1 cellular context compared by ENCODE assay signal in the genomic region with DNA sequence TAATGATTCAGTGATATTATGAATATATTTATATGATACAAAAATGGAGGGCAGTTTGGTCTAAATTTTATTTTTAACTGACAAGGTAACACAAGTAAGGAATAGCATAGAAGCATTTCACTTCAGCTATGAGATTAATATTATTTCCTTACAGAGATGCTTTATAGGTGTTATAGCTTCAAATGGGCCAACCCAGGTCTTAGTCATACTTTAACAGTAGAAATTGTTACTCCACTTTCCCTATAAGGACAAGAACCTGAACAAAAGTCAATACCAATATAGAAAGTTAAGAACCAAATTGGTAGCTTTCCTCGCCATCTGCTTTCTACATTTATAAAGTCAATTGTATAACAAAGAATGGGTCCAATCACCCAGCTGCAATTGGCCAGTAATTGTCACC.
TF ChIP-seq lines count a peak whose summit lies in the region.

No MANE protein-coding gene starts in this region.

TF ChIP-seq in GM23338, 12 proteins besides CTCF, POLR2A, EP300 and RAD21 (continued from another document):
- TF ChIP-seq ZNF462 (CRISPR knock-in tag; IDR thresholded peaks at IDR 0.05): no peak
